In the genomic region with DNA sequence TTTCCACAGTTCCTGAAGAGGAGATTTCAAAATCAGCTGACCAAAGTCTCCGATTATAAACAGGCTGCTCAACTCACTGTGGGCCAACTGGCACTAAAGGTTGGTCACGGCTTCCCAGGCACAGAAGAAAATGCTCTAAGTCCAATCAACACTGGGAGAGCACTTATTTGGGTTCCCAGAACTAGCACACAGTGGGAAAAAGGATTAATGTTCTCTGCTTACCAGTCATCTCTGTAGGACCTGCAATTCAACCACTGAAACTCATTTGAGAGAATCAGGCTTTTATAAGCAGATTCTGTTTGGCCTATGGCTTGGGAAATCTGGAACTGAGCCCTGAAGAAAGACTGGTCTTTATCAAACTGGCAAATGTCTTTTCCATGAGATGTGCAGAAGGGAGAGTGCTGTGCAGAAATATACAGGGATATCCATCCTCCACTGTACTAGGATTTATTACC, we compare ENCODE assay signal across 17 cellular contexts. TPM values are rescaled to one million over a fixed set of nuclear protein-coding genes. Genes with fewer than 3 reads are reported as not detected.
A peak's percentile ranks its signal among the peaks of the same experiment; 100 is the strongest.
DNase-seq lines count a peak whose midpoint lies in the region; ATAC-seq and TF ChIP-seq lines count a peak whose summit lies in the region.
"Had no signal": no experiment of that assay in that cellular context is flagged by ENCODE, and none has a peak within 500 bp of the region (broad histone marks: within the 10 kb centered on the region; RNA-seq: fewer than 3 reads in every experiment).

No MANE protein-coding gene starts in this region.

- no peaks in the 10 kb centered on the region for H3K36me3 ChIP-seq in left lung
- peaks cover 0 to 37% of the 10 kb centered on the region in 2 donors for H3K36me3 ChIP-seq in psoas muscle (ENCODE audit: insufficient read depth in 1 of 2, low read depth in 1 of 2)
- no peaks in the 10 kb centered on the region for H3K36me3 ChIP-seq in vagina
- H3K36me3 ChIP-seq: BE2C had no signal

- 14 to 32% (median 16%) methylated on average over 2 of the region's 2 CpGs for WGBS in psoas muscle, 3 donors

- no peaks in the 10 kb centered on the region for H3K36me3 Mint-ChIP-seq in type B pancreatic cell

- no peaks in the 10 kb centered on the region for H3K4me1 Mint-ChIP-seq in type B pancreatic cell (ENCODE audit: unreplicated experiment)
- H3K4me1 Mint-ChIP-seq: H9, T-helper 17 cell had no signal

- H3K4me3 Mint-ChIP-seq in type B pancreatic cell = no peak overlapping the region
- H3K4me3 Mint-ChIP-seq: H9, T-helper 17 cell had no signal

- TF ChIP-seq CTCF in left lung (IDR thresholded peaks at IDR 0.05) = no peak
- no peak for TF ChIP-seq CTCF in psoas muscle (IDR thresholded peaks at IDR 0.05)
- TF ChIP-seq CTCF in vagina (IDR thresholded peaks at IDR 0.05) = no peak
- TF ChIP-seq CTCF in type B pancreatic cell (conservative IDR thresholded peaks at IDR 0.05) = no peak

- H3K9me3 ChIP-seq in left lung (peaks cover 0 to 2% of the 10 kb centered on the region in 2 donors), psoas muscle (no peaks in the 10 kb centered on the region), vagina (no peaks in the 10 kb centered on the region)
- H3K9me3 ChIP-seq: BE2C, testis had no signal

- H3K4me3 ChIP-seq in left lung (no peak overlapping the region), psoas muscle (no peak overlapping the region), vagina (no peak overlapping the region)
- H3K4me3 ChIP-seq: testis had no signal

- no peak for TF ChIP-seq POLR2A in vagina (IDR thresholded peaks at IDR 0.05)

- no peaks in the 10 kb centered on the region for H3K9me3 Mint-ChIP-seq in type B pancreatic cell
- H3K9me3 Mint-ChIP-seq: H9 had no signal

- H3K27me3 Mint-ChIP-seq in type B pancreatic cell = no peaks in the 10 kb centered on the region

- H3K27me3 ChIP-seq in left lung = no peaks in the 10 kb centered on the region
- no peaks in the 10 kb centered on the region for H3K27me3 ChIP-seq in psoas muscle (ENCODE audit: insufficient read depth in 3 of 3, low read length in 2 of 3)
- H3K27me3 ChIP-seq in vagina = no peaks in the 10 kb centered on the region
- H3K27me3 ChIP-seq: BE2C, testis had no signal

- peak; percentile 46 for ATAC-seq in left lung
- ATAC-seq in psoas muscle = peak; percentile 53 to 74 (median 67)
- ATAC-seq: activated CD4-positive, CD25-positive, alpha-beta regulatory T cell treated with anti-CD3 and anti-CD28 coated beads, Interleukin-2, amount 50 U/mL, for 24 hours; T-helper 17 cell had no signal

- H3K27ac Mint-ChIP-seq in type B pancreatic cell = no peak overlapping the region
- H3K27ac Mint-ChIP-seq: H9, T-helper 17 cell had no signal

- H3K27ac ChIP-seq in left lung = peak overlapping the region; percentile 3 to 39
- peak overlapping the region; percentile 19 for H3K27ac ChIP-seq in psoas muscle
- H3K27ac ChIP-seq in vagina = peak overlapping the region; percentile 64
- H3K27ac ChIP-seq: testis had no signal

- peaks cover 0 to 8% of the 10 kb centered on the region in 2 donors for H3K4me1 ChIP-seq in left lung
- peaks cover 32% of the 10 kb centered on the region for H3K4me1 ChIP-seq in psoas muscle
- H3K4me1 ChIP-seq in vagina = peaks cover 15% of the 10 kb centered on the region
- H3K4me1 ChIP-seq: BE2C, testis had no signal

- intact Hi-C loops in left lung (cut with DNase I) (no loop called here), psoas muscle (cut with DNase I) (no loop called here), vagina (cut with DNase I) (no loop called here)

- DNase-seq in fibroblast of peridontal ligament (ENCODE audit: extremely low read depth) (peak; percentile 64), left lung (peak in 1 of 2 donors; percentile 34), psoas muscle (peak; percentile 58 to 70), vagina (ENCODE audit: extremely low spot score in 2 of 2) (no peak), NCI-H345 (lab: John Stamatoyannopoulos, UW) (no peak), NCI-H526 treated with DMSO at 0.1 percent for 48 hours (lab: John Stamatoyannopoulos, UW) (no peak), type B pancreatic cell (ENCODE audit: extremely low spot score, unreplicated experiment) (no peak)
- DNase-seq: activated gamma-delta T cell; BE2C; glutamatergic neuron; H9; SHP77 treated with DMSO at 0.1 percent for 48 hours; stimulated activated CD4-positive, alpha-beta T cell treated with anti-CD3 and anti-CD28 coated beads, Interleukin-1b, Interleukin-23, amount 100 ng/mL, for 48 hours; T-helper 17 cell; testis had no signal

RNA-seq across cellular contexts. Expression of gene ABCC9, which starts 49.4 kb away (rescaled TPM):
- 10 to 100 TPM; 14.1 to 30.5 TPM for total RNA-seq in left lung
- total RNA-seq in psoas muscle = 10 to 100 TPM; 52.7 to 94.9 (median 88.8) TPM
- polyA plus RNA-seq in psoas muscle = 10 to 100 TPM in 2 of 3 donors, 1 to 10 TPM in 1; 4.5 to 20.0 (median 14.7) TPM
- 24.6 TPM for total RNA-seq in vagina
- 2.6 and 7.8 TPM in 2 replicates for total RNA-seq in type B pancreatic cell (ENCODE audit: low replicate concordance)
- total RNA-seq: H9, pulmonary artery endothelial cell, T-helper 17 cell had no signal

Comparison
In these comparisons a context has a peak if more than half of its experiments do, and no peak if none do; other contexts are left out.
1. DNase-seq: peak in fibroblast of peridontal ligament (single experiment) and psoas muscle (2 of 2); none in vagina (0 of 2), NCI-H345 (single experiment), NCI-H526 treated with DMSO at 0.1 percent for 48 hours (single experiment) and type B pancreatic cell (single experiment).
2. Peak in every context shown above with its lines, with median percentiles within 50 percentile points of each other: H3K27ac ChIP-seq.